In the genomic region with DNA sequence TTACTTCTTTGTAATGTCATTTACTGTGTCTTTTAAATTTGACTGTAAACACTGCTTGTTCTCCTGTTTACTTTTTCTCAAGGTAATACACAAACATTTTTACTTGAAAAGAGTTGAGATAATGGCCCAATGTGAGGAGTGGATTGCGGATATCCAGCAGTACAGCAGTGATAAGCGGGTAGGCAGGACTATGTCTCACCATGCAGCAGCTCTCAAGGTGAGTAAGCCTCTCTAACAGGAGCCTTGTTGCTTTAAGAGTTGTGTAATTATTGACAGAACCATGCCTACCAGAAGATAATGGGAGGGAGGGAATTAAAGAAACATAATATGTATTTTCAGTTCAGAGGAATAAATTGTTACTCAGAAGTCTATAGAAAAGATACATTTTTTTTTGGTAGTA, we compare ENCODE assay signal across 16 cellular contexts.
"Had no signal": no experiment of that assay in that cellular context is flagged by ENCODE, and none has a peak within 500 bp of the region (broad histone marks: within the 10 kb centered on the region; RNA-seq: fewer than 3 reads in every experiment).

No MANE protein-coding gene starts in this region.

- H3K4me3 ChIP-seq: colonic mucosa, gastroesophageal sphincter, ovary, right atrium auricular region, smooth muscle cell, transverse colon had no signal

- H3K27me3 Mint-ChIP-seq: activated CD4-positive, alpha-beta memory T cell treated with anti-CD3 and anti-CD28 coated beads for 36 hours had no signal

- H3K4me2 ChIP-seq: smooth muscle cell had no signal

- H3K4me1 Mint-ChIP-seq: stimulated activated effector memory CD8-positive, alpha-beta T cell treated with anti-CD3 and anti-CD28 coated beads, Interleukin-12 subunit alpha, Interleukin-12 subunit beta, amount 100 ng/mL, for 72 hours had no signal

- H3K4me3 Mint-ChIP-seq: activated CD4-positive, alpha-beta memory T cell treated with anti-CD3 and anti-CD28 coated beads for 36 hours; activated T-helper 1 cell treated with anti-CD3 and anti-CD28 coated beads, Interleukin-12 subunit alpha, Interleukin-12 subunit beta, Interleukin-2, Interleukin-4 antibody, amounts not matched to agents 30 ng/mL and 10 ng/mL and 1 ng/mL, durations not matched to agents 14 hours and 24 hours and 36 hours; stimulated activated effector memory CD8-positive, alpha-beta T cell treated with anti-CD3 and anti-CD28 coated beads, Interleukin-12 subunit alpha, Interleukin-12 subunit beta, amount 100 ng/mL, for 72 hours had no signal

- H3K27me3 ChIP-seq: colonic mucosa, gastroesophageal sphincter, ovary, right atrium auricular region, transverse colon had no signal

- ATAC-seq: gastroesophageal sphincter; stimulated activated effector memory CD8-positive, alpha-beta T cell treated with anti-CD3 and anti-CD28 coated beads, Interleukin-12 subunit alpha, Interleukin-12 subunit beta, amount 100 ng/mL, for 72 hours had no signal

- H3K36me3 ChIP-seq: ovary had no signal

- H3K9me3 Mint-ChIP-seq: activated CD4-positive, alpha-beta memory T cell treated with anti-CD3 and anti-CD28 coated beads for 36 hours; activated T-helper 1 cell treated with anti-CD3 and anti-CD28 coated beads, Interleukin-12 subunit alpha, Interleukin-12 subunit beta, Interleukin-2, Interleukin-4 antibody, amounts not matched to agents 30 ng/mL and 10 ng/mL and 1 ng/mL, durations not matched to agents 14 hours and 24 hours and 36 hours; stimulated activated effector memory CD8-positive, alpha-beta T cell treated with anti-CD3 and anti-CD28 coated beads, Interleukin-12 subunit alpha, Interleukin-12 subunit beta, amount 100 ng/mL, for 72 hours had no signal

- DNase-seq: activated CD4-positive, alpha-beta memory T cell treated with anti-CD3 and anti-CD28 coated beads for 36 hours; activated CD8-positive, alpha-beta memory T cell treated with anti-CD3 and anti-CD28 coated beads, Interleukin-2, amount 50 U/mL, for 4 hours; activated naive CD4-positive, alpha-beta T cell; caudate nucleus; colonic mucosa; kidney; mammary epithelial cell; ovary; T-helper 9 cell; transverse colon had no signal

- H3K4me1 ChIP-seq: colonic mucosa, gastroesophageal sphincter, right atrium auricular region, transverse colon had no signal

- H3K27ac Mint-ChIP-seq: activated CD4-positive, alpha-beta memory T cell treated with anti-CD3 and anti-CD28 coated beads for 36 hours; activated T-helper 1 cell treated with anti-CD3 and anti-CD28 coated beads, Interleukin-12 subunit alpha, Interleukin-12 subunit beta, Interleukin-2, Interleukin-4 antibody, amounts not matched to agents 30 ng/mL and 10 ng/mL and 1 ng/mL, durations not matched to agents 14 hours and 24 hours and 36 hours had no signal

- H3K27ac ChIP-seq: colonic mucosa, gastroesophageal sphincter, ovary, right atrium auricular region, transverse colon, VCaP had no signal

- H3K9me3 ChIP-seq: colonic mucosa, gastroesophageal sphincter, ovary, right atrium auricular region, transverse colon had no signal
